2 cellular contexts compared by ENCODE assay signal in the genomic region with DNA sequence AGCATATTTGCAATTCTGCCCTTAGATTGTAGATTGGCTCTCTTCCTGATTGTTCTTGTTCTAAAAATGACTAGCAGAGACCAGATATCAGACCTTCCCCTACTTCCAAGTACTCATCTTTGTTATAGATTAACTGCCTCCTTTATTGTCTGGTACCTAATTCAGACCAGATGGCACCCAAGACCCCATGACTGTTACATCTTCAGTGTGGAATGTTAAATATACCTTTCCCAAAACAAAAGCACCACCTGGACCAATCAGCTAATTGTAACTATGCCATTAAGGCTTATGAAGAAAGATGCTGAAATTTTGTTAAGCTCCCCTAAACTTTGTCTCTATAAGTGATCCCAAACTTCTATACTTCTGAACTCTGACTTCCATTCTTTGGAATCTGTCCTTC.
TF ChIP-seq lines count a peak whose summit lies in the region.

No MANE protein-coding gene starts in this region.

TF ChIP-seq in SK-N-SH, 30 proteins besides CTCF, POLR2A, EP300 and RAD21 (continued from another document):
- TF ChIP-seq, protein P1, sequence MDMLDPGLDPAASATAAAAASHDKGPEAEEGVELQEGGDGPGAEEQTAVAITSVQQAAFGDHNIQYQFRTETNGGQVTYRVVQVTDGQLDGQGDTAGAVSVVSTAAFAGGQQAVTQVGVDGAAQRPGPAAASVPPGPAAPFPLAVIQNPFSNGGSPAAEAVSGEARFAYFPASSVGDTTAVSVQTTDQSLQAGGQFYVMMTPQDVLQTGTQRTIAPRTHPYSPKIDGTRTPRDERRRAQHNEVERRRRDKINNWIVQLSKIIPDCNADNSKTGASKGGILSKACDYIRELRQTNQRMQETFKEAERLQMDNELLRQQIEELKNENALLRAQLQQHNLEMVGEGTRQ (IDR thresholded peaks at IDR 0.05; ENCODE audit: borderline replicate concordance, low read depth, low read length), result no peak
- TF ChIP-seq POLR2AphosphoS5 (IDR thresholded peaks at IDR 0.05; ENCODE audit: low read depth, low read length) (no peak), TCF12 (IDR thresholded peaks at IDR 0.05) (no peak), FOSL2 (IDR thresholded peaks at IDR 0.05; ENCODE audit: borderline replicate concordance, low read depth) (no peak), CHD2 (IDR thresholded peaks at IDR 0.05; ENCODE audit: low read length, partially characterized antibody) (no peak), RCOR1 (IDR thresholded peaks at IDR 0.05; ENCODE audit: low read length) (no peak), EZH2phosphoT487 (IDR thresholded peaks at IDR 0.05; ENCODE audit: borderline replicate concordance, low read depth) (no peak), GATA2 (CRISPR knock-in tag; IDR thresholded peaks at IDR 0.05) (no peak), RFX5 (IDR thresholded peaks at IDR 0.05; ENCODE audit: low read length) (no peak), RXRA (IDR thresholded peaks at IDR 0.05; ENCODE audit: borderline replicate concordance, low read depth) (no peak), ELF1 (IDR thresholded peaks at IDR 0.05) (no peak)
- TF ChIP-seq, protein P2, sequence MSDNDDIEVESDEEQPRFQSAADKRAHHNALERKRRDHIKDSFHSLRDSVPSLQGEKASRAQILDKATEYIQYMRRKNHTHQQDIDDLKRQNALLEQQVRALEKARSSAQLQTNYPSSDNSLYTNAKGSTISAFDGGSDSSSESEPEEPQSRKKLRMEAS (IDR thresholded peaks at IDR 0.05; ENCODE audit: low read depth), result no peak
- TF ChIP-seq, protein P3, sequence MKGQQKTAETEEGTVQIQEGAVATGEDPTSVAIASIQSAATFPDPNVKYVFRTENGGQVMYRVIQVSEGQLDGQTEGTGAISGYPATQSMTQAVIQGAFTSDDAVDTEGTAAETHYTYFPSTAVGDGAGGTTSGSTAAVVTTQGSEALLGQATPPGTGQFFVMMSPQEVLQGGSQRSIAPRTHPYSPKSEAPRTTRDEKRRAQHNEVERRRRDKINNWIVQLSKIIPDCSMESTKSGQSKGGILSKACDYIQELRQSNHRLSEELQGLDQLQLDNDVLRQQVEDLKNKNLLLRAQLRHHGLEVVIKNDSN (IDR thresholded peaks at IDR 0.05; ENCODE audit: borderline replicate concordance, low read depth), result no peak
- TF ChIP-seq, protein P4, sequence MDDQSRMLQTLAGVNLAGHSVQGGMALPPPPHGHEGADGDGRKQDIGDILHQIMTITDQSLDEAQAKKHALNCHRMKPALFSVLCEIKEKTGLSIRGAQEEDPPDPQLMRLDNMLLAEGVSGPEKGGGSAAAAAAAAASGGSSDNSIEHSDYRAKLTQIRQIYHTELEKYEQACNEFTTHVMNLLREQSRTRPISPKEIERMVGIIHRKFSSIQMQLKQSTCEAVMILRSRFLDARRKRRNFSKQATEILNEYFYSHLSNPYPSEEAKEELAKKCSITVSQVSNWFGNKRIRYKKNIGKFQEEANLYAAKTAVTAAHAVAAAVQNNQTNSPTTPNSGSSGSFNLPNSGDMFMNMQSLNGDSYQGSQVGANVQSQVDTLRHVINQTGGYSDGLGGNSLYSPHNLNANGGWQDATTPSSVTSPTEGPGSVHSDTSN (IDR thresholded peaks at IDR 0.05), result no peak
TF ChIP-seq in SK-N-SH: peak in this region for 0.

TF ChIP-seq in SK-N-SH treated with all-trans-retinoic acid at 6 μM for 48 hours, 23 proteins besides CTCF, POLR2A, EP300 and RAD21 (continued from another document):
- TF ChIP-seq, protein P5, sequence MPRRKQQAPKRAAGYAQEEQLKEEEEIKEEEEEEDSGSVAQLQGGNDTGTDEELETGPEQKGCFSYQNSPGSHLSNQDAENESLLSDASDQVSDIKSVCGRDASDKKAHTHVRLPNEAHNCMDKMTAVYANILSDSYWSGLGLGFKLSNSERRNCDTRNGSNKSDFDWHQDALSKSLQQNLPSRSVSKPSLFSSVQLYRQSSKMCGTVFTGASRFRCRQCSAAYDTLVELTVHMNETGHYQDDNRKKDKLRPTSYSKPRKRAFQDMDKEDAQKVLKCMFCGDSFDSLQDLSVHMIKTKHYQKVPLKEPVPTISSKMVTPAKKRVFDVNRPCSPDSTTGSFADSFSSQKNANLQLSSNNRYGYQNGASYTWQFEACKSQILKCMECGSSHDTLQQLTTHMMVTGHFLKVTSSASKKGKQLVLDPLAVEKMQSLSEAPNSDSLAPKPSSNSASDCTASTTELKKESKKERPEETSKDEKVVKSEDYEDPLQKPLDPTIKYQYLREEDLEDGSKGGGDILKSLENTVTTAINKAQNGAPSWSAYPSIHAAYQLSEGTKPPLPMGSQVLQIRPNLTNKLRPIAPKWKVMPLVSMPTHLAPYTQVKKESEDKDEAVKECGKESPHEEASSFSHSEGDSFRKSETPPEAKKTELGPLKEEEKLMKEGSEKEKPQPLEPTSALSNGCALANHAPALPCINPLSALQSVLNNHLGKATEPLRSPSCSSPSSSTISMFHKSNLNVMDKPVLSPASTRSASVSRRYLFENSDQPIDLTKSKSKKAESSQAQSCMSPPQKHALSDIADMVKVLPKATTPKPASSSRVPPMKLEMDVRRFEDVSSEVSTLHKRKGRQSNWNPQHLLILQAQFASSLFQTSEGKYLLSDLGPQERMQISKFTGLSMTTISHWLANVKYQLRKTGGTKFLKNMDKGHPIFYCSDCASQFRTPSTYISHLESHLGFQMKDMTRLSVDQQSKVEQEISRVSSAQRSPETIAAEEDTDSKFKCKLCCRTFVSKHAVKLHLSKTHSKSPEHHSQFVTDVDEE (CRISPR knock-in tag; IDR thresholded peaks at IDR 0.05), result no peak
- TF ChIP-seq ESRRG (CRISPR knock-in tag; IDR thresholded peaks at IDR 0.05) (no peak), TOX (CRISPR knock-in tag; IDR thresholded peaks at IDR 0.05; ENCODE audit: borderline replicate concordance) (no peak), RARB (CRISPR knock-in tag; IDR thresholded peaks at IDR 0.05) (no peak), SNAI2 (CRISPR knock-in tag; IDR thresholded peaks at IDR 0.05) (no peak), TCF4 (CRISPR knock-in tag; IDR thresholded peaks at IDR 0.05; ENCODE audit: borderline replicate concordance) (no peak), BACH2 (CRISPR knock-in tag; IDR thresholded peaks at IDR 0.05; ENCODE audit: borderline replicate concordance) (no peak), CSDC2 (CRISPR knock-in tag; IDR thresholded peaks at IDR 0.05) (no peak), PPARA (CRISPR knock-in tag; IDR thresholded peaks at IDR 0.05; ENCODE audit: borderline replicate concordance) (no peak), GLIS3 (CRISPR knock-in tag; IDR thresholded peaks at IDR 0.05) (no peak), ZNF8 (CRISPR knock-in tag; IDR thresholded peaks at IDR 0.05) (no peak)
- TF ChIP-seq, protein P6, sequence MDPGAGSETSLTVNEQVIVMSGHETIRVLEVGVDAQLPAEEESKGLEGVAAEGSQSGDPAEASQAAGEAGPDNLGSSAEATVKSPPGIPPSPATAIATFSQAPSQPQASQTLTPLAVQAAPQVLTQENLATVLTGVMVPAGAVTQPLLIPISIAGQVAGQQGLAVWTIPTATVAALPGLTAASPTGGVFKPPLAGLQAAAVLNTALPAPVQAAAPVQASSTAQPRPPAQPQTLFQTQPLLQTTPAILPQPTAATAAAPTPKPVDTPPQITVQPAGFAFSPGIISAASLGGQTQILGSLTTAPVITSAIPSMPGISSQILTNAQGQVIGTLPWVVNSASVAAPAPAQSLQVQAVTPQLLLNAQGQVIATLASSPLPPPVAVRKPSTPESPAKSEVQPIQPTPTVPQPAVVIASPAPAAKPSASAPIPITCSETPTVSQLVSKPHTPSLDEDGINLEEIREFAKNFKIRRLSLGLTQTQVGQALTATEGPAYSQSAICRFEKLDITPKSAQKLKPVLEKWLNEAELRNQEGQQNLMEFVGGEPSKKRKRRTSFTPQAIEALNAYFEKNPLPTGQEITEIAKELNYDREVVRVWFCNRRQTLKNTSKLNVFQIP (CRISPR knock-in tag; IDR thresholded peaks at IDR 0.05; ENCODE audit: borderline replicate concordance, low read depth), result no peak
- TF ChIP-seq, protein P7, sequence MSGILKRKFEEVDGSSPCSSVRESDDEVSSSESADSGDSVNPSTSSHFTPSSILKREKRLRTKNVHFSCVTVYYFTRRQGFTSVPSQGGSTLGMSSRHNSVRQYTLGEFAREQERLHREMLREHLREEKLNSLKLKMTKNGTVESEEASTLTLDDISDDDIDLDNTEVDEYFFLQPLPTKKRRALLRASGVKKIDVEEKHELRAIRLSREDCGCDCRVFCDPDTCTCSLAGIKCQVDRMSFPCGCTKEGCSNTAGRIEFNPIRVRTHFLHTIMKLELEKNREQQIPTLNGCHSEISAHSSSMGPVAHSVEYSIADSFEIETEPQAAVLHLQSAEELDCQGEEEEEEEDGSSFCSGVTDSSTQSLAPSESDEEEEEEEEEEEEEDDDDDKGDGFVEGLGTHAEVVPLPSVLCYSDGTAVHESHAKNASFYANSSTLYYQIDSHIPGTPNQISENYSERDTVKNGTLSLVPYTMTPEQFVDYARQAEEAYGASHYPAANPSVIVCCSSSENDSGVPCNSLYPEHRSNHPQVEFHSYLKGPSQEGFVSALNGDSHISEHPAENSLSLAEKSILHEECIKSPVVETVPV (CRISPR knock-in tag; IDR thresholded peaks at IDR 0.05), result no peak
- TF ChIP-seq, protein P8, sequence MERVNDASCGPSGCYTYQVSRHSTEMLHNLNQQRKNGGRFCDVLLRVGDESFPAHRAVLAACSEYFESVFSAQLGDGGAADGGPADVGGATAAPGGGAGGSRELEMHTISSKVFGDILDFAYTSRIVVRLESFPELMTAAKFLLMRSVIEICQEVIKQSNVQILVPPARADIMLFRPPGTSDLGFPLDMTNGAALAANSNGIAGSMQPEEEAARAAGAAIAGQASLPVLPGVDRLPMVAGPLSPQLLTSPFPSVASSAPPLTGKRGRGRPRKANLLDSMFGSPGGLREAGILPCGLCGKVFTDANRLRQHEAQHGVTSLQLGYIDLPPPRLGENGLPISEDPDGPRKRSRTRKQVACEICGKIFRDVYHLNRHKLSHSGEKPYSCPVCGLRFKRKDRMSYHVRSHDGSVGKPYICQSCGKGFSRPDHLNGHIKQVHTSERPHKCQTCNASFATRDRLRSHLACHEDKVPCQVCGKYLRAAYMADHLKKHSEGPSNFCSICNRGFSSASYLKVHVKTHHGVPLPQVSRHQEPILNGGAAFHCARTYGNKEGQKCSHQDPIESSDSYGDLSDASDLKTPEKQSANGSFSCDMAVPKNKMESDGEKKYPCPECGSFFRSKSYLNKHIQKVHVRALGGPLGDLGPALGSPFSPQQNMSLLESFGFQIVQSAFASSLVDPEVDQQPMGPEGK (CRISPR knock-in tag; IDR thresholded peaks at IDR 0.05; ENCODE audit: borderline replicate concordance), result no peak
